In genomic region chr9:93566408-93567270, GRCh38 we compare ENCODE assay signal across 1 cellular context.
TF ChIP-seq lines count a peak whose summit lies in the region.

No MANE protein-coding gene starts in this region.

TF ChIP-seq in HepG2, 621 proteins besides CTCF, POLR2A, EP300 and RAD21 (continued from another document and continues in another):
- TF ChIP-seq ZNF350 (CRISPR knock-in tag; IDR thresholded peaks at IDR 0.05; ENCODE audit: borderline replicate concordance, low read depth) (no peak), FLYWCH1 (CRISPR knock-in tag; IDR thresholded peaks at IDR 0.05) (no peak), ELF3 (CRISPR knock-in tag; IDR thresholded peaks at IDR 0.05) (peak; percentile 86), NRL (CRISPR knock-in tag; IDR thresholded peaks at IDR 0.05; ENCODE audit: borderline replicate concordance) (peak; percentile 69), ZNF597 (CRISPR knock-in tag; IDR thresholded peaks at IDR 0.05) (0 out of 2 replicates have a peak, but pooled peaks have one; percentile 81), FOXA3 (CRISPR knock-in tag; IDR thresholded peaks at IDR 0.05) (peak; percentile 53; the same call in 1 of the 2 replicates), ZNF768 (CRISPR knock-in tag; IDR thresholded peaks at IDR 0.05) (peak; percentile 49; the same call in 1 of the 2 replicates), ZNF616 (CRISPR knock-in tag; IDR thresholded peaks at IDR 0.05; ENCODE audit: low read depth) (peak; percentile 42; the same call in 1 of the 2 replicates), ZNF709 (CRISPR knock-in tag; IDR thresholded peaks at IDR 0.05) (peak; percentile 57; the same call in 1 of the 2 replicates), TERF1 (CRISPR knock-in tag; IDR thresholded peaks at IDR 0.05) (peak; percentile 81; the same call in 1 of the 2 replicates), GABPA (IDR thresholded peaks at IDR 0.05; ENCODE audit: low read depth, low read length) (peak; percentile 57), GABPA (CRISPR knock-in tag; IDR thresholded peaks at IDR 0.05; ENCODE audit: low read depth) (peak; percentile 70), PCBP2 (optimal IDR thresholded peaks at IDR 0.05; ENCODE audit: low read depth, low read length, poor library complexity, severe bottlenecking) (no peak), MEIS2 (CRISPR knock-in tag; IDR thresholded peaks at IDR 0.05) (peak; percentile 72), ZNF335 (CRISPR knock-in tag; IDR thresholded peaks at IDR 0.05) (no peak), ZNF367 (CRISPR knock-in tag; IDR thresholded peaks at IDR 0.05; ENCODE audit: borderline replicate concordance) (peak; percentile 41; the same call in 1 of the 2 replicates), ZNF704 (CRISPR knock-in tag; IDR thresholded peaks at IDR 0.05; ENCODE audit: borderline replicate concordance) (peak; percentile 70; the same call in 1 of the 2 replicates), ZNF674 (CRISPR knock-in tag; IDR thresholded peaks at IDR 0.05; ENCODE audit: low read depth) (0 out of 2 replicates have a peak, but pooled peaks have one; percentile 78), ZBTB39 (CRISPR knock-in tag; IDR thresholded peaks at IDR 0.05) (no peak), ZNF337 (CRISPR knock-in tag; IDR thresholded peaks at IDR 0.05; ENCODE audit: borderline replicate concordance, low read depth) (peak; percentile 85; the same call in 1 of the 2 replicates), ZNF225 (CRISPR knock-in tag; IDR thresholded peaks at IDR 0.05) (no peak), AKNA (CRISPR knock-in tag; IDR thresholded peaks at IDR 0.05; ENCODE audit: borderline replicate concordance) (peak; percentile 66; the same call in 1 of the 2 replicates), KLF6 (CRISPR knock-in tag; IDR thresholded peaks at IDR 0.05) (peak; percentile 63; the same call in 1 of the 2 replicates), ZNF44 (CRISPR knock-in tag; IDR thresholded peaks at IDR 0.05) (peak; percentile 4; the same call in 1 of the 2 replicates), IRF2 (CRISPR knock-in tag; IDR thresholded peaks at IDR 0.05) (peak; percentile 84), GATAD2A (CRISPR knock-in tag; IDR thresholded peaks at IDR 0.05) (peak; percentile 43), ZNF20 (CRISPR knock-in tag; IDR thresholded peaks at IDR 0.05) (peak; percentile 45; the same call in 1 of the 2 replicates), ZNF691 (CRISPR knock-in tag; IDR thresholded peaks at IDR 0.05; ENCODE audit: borderline replicate concordance, low read depth) (peak; percentile 12; the same call in 1 of the 2 replicates), SALL2 (CRISPR knock-in tag; IDR thresholded peaks at IDR 0.05) (peak; percentile 95), ZBTB25 (CRISPR knock-in tag; IDR thresholded peaks at IDR 0.05) (peak; percentile 41; the same call in 1 of the 2 replicates), HDAC1 (CRISPR knock-in tag; IDR thresholded peaks at IDR 0.05) (peak; percentile 38; the same call in 1 of the 2 replicates), ZNF441 (CRISPR knock-in tag; IDR thresholded peaks at IDR 0.05; ENCODE audit: borderline replicate concordance) (peak; percentile 92), ELF1 (CRISPR knock-in tag; IDR thresholded peaks at IDR 0.05) (peak; percentile 41), ZNF143 (CRISPR knock-in tag; IDR thresholded peaks at IDR 0.05) (peak; percentile 77), THRA (CRISPR knock-in tag; IDR thresholded peaks at IDR 0.05; ENCODE audit: borderline replicate concordance) (0 out of 2 replicates have a peak, but pooled peaks have one; percentile 34), SIX1 (CRISPR knock-in tag; IDR thresholded peaks at IDR 0.05; ENCODE audit: borderline replicate concordance) (no peak), JUNB (CRISPR knock-in tag; IDR thresholded peaks at IDR 0.05; ENCODE audit: borderline replicate concordance) (no peak), SNAPC4 (CRISPR knock-in tag; IDR thresholded peaks at IDR 0.05) (peak; percentile 65; the same call in 1 of the 2 replicates), ZMYM3 (CRISPR knock-in tag; IDR thresholded peaks at IDR 0.05) (no peak), MZF1 (CRISPR knock-in tag; IDR thresholded peaks at IDR 0.05; ENCODE audit: borderline replicate concordance) (no peak), ZSCAN12 (CRISPR knock-in tag; IDR thresholded peaks at IDR 0.05) (no peak), ASH2L (IDR thresholded peaks at IDR 0.05; ENCODE audit: insufficient read length, low read depth, low read length) (peak; percentile 62), ZFAT (CRISPR knock-in tag; conservative IDR thresholded peaks at IDR 0.05) (0 out of 2 replicates have a peak, but pooled peaks have one; percentile 74), YEATS4 (CRISPR knock-in tag; IDR thresholded peaks at IDR 0.05; ENCODE audit: borderline replicate concordance) (peak; percentile 82; the same call in 1 of the 2 replicates)
